In genomic region chr12:109880049-109880931, GRCh38 we compare ENCODE assay signal across 8 cellular contexts. TPM values are rescaled to one million over a fixed set of nuclear protein-coding genes. Genes with fewer than 3 reads are reported as not detected.
DNase-seq lines count a peak whose midpoint lies in the region; FAIRE-seq and TF ChIP-seq lines count a peak whose summit lies in the region.

Gene GLTP (minus strand): TSS chr12:109880541. CDS start chr12:109880374, 167 bp downstream.

- H3K36me3 ChIP-seq in suprapubic skin = no peaks in the 10 kb centered on the region

- no peaks in the 10 kb centered on the region for H3K9me3 ChIP-seq in suprapubic skin

- peaks cover 57% of the 10 kb centered on the region for H3K4me1 ChIP-seq in suprapubic skin

- in situ Hi-C loops in G401 (cut with HindIII; ENCODE audit: low sequenced_read_pairs) = no loop called here

- CTCF ChIA-PET in activated naive CD4-positive, alpha-beta T cell treated with anti-CD3 and anti-CD28 coated beads for 36 hours (lab: Charles Lee) = interaction anchor here (2.9 kb wide), 1 partner anchor 27 kb away, joined by 16 read pairs; no protein-coding TSS in a partner anchor

- peaks cover 42% of the 10 kb centered on the region for H3K4me1 Mint-ChIP-seq in activated naive CD4-positive, alpha-beta T cell treated with anti-CD3 and anti-CD28 coated beads for 36 hours (ENCODE audit: low read depth)

- peak within 1 kb of the TSS; percentile 91 for H3K4me3 ChIP-seq in suprapubic skin

- no peaks in the 10 kb centered on the region for H3K9me3 Mint-ChIP-seq in activated naive CD4-positive, alpha-beta T cell treated with anti-CD3 and anti-CD28 coated beads for 36 hours

- no peak for FAIRE-seq in H54 (lab: Jason Lieb, UNC)

- intact Hi-C loops in activated naive CD4-positive, alpha-beta T cell treated with anti-CD3 and anti-CD28 coated beads for 36 hours (cut with micrococcal nuclease) = loop anchor here (1.0 to 5.0 kb wide), 6 partner anchors 27 to 362 kb away; partner anchors contain the start of genes FAM222A, MMAB and MVK

- peak; percentile 71 to 75 for TF ChIP-seq CTCF in suprapubic skin (IDR thresholded peaks at IDR 0.05)

- peak within 1 kb of the TSS; percentile 66 for H3K27ac Mint-ChIP-seq in activated naive CD4-positive, alpha-beta T cell treated with anti-CD3 and anti-CD28 coated beads for 36 hours

- TF ChIP-seq POLR2A in H54 (IDR thresholded peaks at IDR 0.05; ENCODE audit: low read depth, low read length) = peak; percentile 64
- peak in 1 of 2 donors; percentile 62 for TF ChIP-seq POLR2A in suprapubic skin (IDR thresholded peaks at IDR 0.05)

- H3K4me3 Mint-ChIP-seq in activated naive CD4-positive, alpha-beta T cell treated with anti-CD3 and anti-CD28 coated beads for 36 hours = peak within 1 kb of the TSS; percentile 93

- no peaks in the 10 kb centered on the region for H3K27me3 Mint-ChIP-seq in activated naive CD4-positive, alpha-beta T cell treated with anti-CD3 and anti-CD28 coated beads for 36 hours (ENCODE audit: low read depth)

- peak within 1 kb of the TSS; percentile 90 for H3K27ac ChIP-seq in suprapubic skin

- WGBS in suprapubic skin = under 1% methylated on average over 42 of the region's 92 CpGs

- H3K36me3 Mint-ChIP-seq in activated naive CD4-positive, alpha-beta T cell treated with anti-CD3 and anti-CD28 coated beads for 36 hours (ENCODE audit: low read depth) = no peaks in the 10 kb centered on the region

- no peaks in the 10 kb centered on the region for H3K27me3 ChIP-seq in suprapubic skin

- DNase-seq in G401 (ENCODE audit: low spot score) (peak; percentile 83), H54 (ENCODE audit: insufficient read length, low spot score) (peak; percentile 80), M059J (ENCODE audit: low read depth) (peak; percentile 80), SK-N-DZ (ENCODE audit: low spot score) (peak; percentile 71), germinal center (ENCODE audit: low spot score) (peak; percentile 98), occipital lobe (lab: John Stamatoyannopoulos, UW) (peak; percentile 68), suprapubic skin (ENCODE audit: low spot score in 2 of 2) (peak; percentile 83 to 84)
- DNase-seq in activated naive CD4-positive, alpha-beta T cell treated with anti-CD3 and anti-CD28 coated beads for 36 hours = peak; percentile 86

- TF ChIP-seq EP300 in suprapubic skin (IDR thresholded peaks at IDR 0.05) = no peak

RNA-seq across cellular contexts. Expression of gene GLTP, which starts in this region (rescaled TPM):
- total RNA-seq in G401 (2014; rRNA removed; shearing (Covaris generic)) = 31.0 and 34.9 TPM in 2 replicates
- 44.3 and 53.9 TPM in 2 replicates for total RNA-seq in M059J (2014; rRNA removed; shearing (Covaris generic))
- polyA plus RNA-seq in SK-N-DZ (2014; cell fraction: cytosol; rRNA removed) = 17.7 and 21.6 TPM in 2 replicates
- polyA plus RNA-seq in SK-N-DZ (2014; cell fraction: nucleus; rRNA removed) = 2.6 and 3.6 TPM in 2 replicates
- 10 to 100 TPM; 18.1 to 19.9 TPM for total RNA-seq in activated naive CD4-positive, alpha-beta T cell treated with anti-CD3 and anti-CD28 coated beads for 36 hours
- total RNA-seq in occipital lobe (15.6 TPM), suprapubic skin (100 to 1,000 TPM; 207 to 654 (median 526) TPM)

Comparison
In these comparisons a context has a peak if more than half of its experiments do, and no peak if none do; other contexts are left out.
1. Peak in every context shown above with its lines: DNase-seq, H3K4me3 ChIP-seq and H3K27ac ChIP-seq.